ENCODE assay signal across 24 cellular contexts in the genomic region with DNA sequence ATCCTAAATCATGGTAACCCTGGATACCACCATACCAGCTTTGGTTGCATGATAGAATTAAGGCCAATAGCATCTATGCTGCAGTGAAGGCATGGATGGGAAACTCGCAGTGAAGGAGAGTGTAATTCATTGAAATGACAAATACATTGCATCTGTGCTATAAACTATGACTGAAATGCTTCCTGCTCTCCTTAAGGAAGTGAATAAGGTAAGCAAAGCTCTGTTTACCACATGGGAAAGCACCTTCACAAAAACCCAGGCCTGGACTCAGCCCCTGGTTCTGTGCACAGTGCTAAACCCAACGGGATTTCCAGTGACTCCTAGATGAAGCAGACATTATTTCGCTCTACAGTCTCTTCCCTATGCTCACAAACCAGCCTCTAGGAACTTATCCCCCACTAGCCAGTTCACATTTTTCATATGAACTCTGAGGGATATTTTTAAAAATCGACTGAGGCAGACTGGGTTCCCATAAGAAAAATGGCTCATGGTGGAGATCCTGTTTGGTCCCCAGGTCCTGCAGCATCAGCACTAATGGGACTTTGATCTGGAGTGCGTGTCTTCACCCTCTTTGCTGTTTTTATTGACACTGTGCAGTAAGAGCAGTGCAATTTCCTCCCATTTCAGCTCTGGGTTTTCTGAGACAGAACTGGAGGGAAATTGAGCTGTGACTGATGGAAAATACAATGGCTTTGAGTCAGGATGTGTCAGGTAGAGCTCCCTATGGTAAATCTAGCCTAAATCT.
DNase-seq lines count a peak whose midpoint lies in the region; ATAC-seq and TF ChIP-seq lines count a peak whose summit lies in the region.
"Had no signal": no experiment of that assay in that cellular context is flagged by ENCODE, and none has a peak within 500 bp of the region (broad histone marks: within the 10 kb centered on the region; RNA-seq: fewer than 3 reads in every experiment).

No MANE protein-coding gene starts in this region.

- H3K27ac ChIP-seq in esophagus muscularis mucosa (replicated peaks in 1 of 4) (no peak overlapping the region), neural cell (ENCODE audit: low read length) (no peak overlapping the region)
- H3K27ac ChIP-seq: BLaER1, HL-60, PC-9, SJCRH30 had no signal

- H2AFZ ChIP-seq in neural cell (ENCODE audit: low read depth, low read length) = no peak overlapping the region
- H2AFZ ChIP-seq: PC-9 had no signal

- H3K9ac ChIP-seq in neural cell (ENCODE audit: low read length) = no peak overlapping the region
- H3K9ac ChIP-seq: BLaER1 had no signal

- H4K20me1 ChIP-seq in neural cell (ENCODE audit: insufficient read depth) = no peaks in the 10 kb centered on the region
- H4K20me1 ChIP-seq: BLaER1 had no signal

- no peaks in the 10 kb centered on the region for H3K9me3 ChIP-seq in esophagus muscularis mucosa
- no peaks in the 10 kb centered on the region for H3K9me3 ChIP-seq in neural cell (ENCODE audit: low read length)
- H3K9me3 ChIP-seq: BLaER1, SJCRH30 had no signal

- H3K4me3 ChIP-seq in esophagus muscularis mucosa (no peak overlapping the region), neural cell (ENCODE audit: low read length) (no peak overlapping the region)
- H3K4me3 ChIP-seq: BLaER1, PC-9, SJCRH30 had no signal

- H3F3A ChIP-seq in neural cell (ENCODE audit: insufficient read depth, low read length, poor library complexity, severe bottlenecking) = no peaks in the 10 kb centered on the region

- H3K36me3 ChIP-seq in esophagus muscularis mucosa (no peaks in the 10 kb centered on the region), neural cell (ENCODE audit: insufficient read depth, low read length) (no peaks in the 10 kb centered on the region)
- H3K36me3 ChIP-seq: BLaER1, SJCRH30 had no signal

- H3K79me2 ChIP-seq in neural cell (replicated peaks; ENCODE audit: insufficient read depth, low read length) = no peaks in the 10 kb centered on the region

- TF ChIP-seq CTCF in esophagus muscularis mucosa (IDR thresholded peaks at IDR 0.05) (no peak), neural cell (IDR thresholded peaks at IDR 0.05; ENCODE audit: poor library complexity, severe bottlenecking) (no peak)

- no peak for ATAC-seq in GM18505 (IDR thresholded peaks at IDR 0.05; ENCODE audit: unreplicated experiment)
- ATAC-seq: Right ventricle myocardium inferior, SK-N-SH treated with all-trans-retinoic acid at 6 μM for 48 hours had no signal

- TF ChIP-seq RAD21 in neural cell (conservative IDR thresholded peaks at IDR 0.05) = no peak

- DNase-seq in NCI-H510A treated with DMSO at 0.1 percent for 48 hours (lab: John Stamatoyannopoulos, UW) (peak; percentile 29), NCI-H510A (lab: John Stamatoyannopoulos, UW) (no peak), HuH-7 (ENCODE audit: low spot score) (peak; percentile 17), esophagus muscularis mucosa (ENCODE audit: extremely low spot score) (peak; percentile 74), NCI-H1930 (lab: John Stamatoyannopoulos, UW) (no peak)
- no peak for DNase-seq in stimulated activated CD4-positive, alpha-beta T cell treated with anti-CD3 and anti-CD28 coated beads, Interleukin-4, amount 100 ng/mL, for 1 hour
- DNase-seq: CD4-positive, CD25-positive, alpha-beta regulatory T cell; DMS79 treated with DMSO at 0.1 percent for 48 hours; GF-D8; Karpas-422; NCI-H1092; NCI-H1417 treated with DMSO at 0.1 percent for 48 hours; NCI-H187 treated with DMSO at 0.1 percent for 48 hours; NCI-H2107; NCI-H2227 treated with DMSO at 0.1 percent for 48 hours; NK-92 treated with Interleukin-12 subunit alpha and Interleukin-12 subunit beta, amount 100 ng/mL, for 24 hours; PC-9; SJCRH30 had no signal

- intact Hi-C loops in esophagus muscularis mucosa (cut with DNase I) = no loop called here

- 77% methylated on average over 5 of the region's 5 CpGs for WGBS in esophagus muscularis mucosa

- H3K4me1 ChIP-seq in esophagus muscularis mucosa = no peaks in the 10 kb centered on the region
- H3K4me1 ChIP-seq: BLaER1 had no signal

- H3K4me2 ChIP-seq in neural cell (ENCODE audit: low read length) = no peak overlapping the region
- H3K4me2 ChIP-seq: BLaER1, PC-9 had no signal

- H3K27me3 ChIP-seq in esophagus muscularis mucosa = no peaks in the 10 kb centered on the region
- H3K27me3 ChIP-seq in neural cell (ENCODE audit: insufficient read depth, low read depth, low read length) = no peaks in the 10 kb centered on the region
- H3K27me3 ChIP-seq: BLaER1, SJCRH30 had no signal

- H3K9me2 ChIP-seq in neural cell (ENCODE audit: insufficient read depth, low read length) = no peaks in the 10 kb centered on the region

- TF ChIP-seq EP300 in esophagus muscularis mucosa (IDR thresholded peaks at IDR 0.05) (no peak), neural cell (conservative IDR thresholded peaks at IDR 0.05; ENCODE audit: poor library complexity, severe bottlenecking) (no peak)

- no peak for TF ChIP-seq POLR2A in esophagus muscularis mucosa (IDR thresholded peaks at IDR 0.05; ENCODE audit: low read depth)
- TF ChIP-seq POLR2A in GM18505 (IDR thresholded peaks at IDR 0.05; ENCODE audit: borderline replicate concordance, extremely low read depth, insufficient read depth, insufficient read length) = no peak

TF ChIP-seq in neural cell, 6 proteins besides CTCF, POLR2A, EP300 and RAD21:
- TF ChIP-seq TAF1 (IDR thresholded peaks at IDR 0.05; ENCODE audit: low read depth) (no peak), POLR2AphosphoS5 (IDR thresholded peaks at IDR 0.05) (peak; percentile 14), SMC3 (conservative IDR thresholded peaks at IDR 0.05; ENCODE audit: poor library complexity) (no peak), EZH2 (IDR thresholded peaks at IDR 0.05; ENCODE audit: borderline replicate concordance, insufficient read depth, low read length, poor library complexity, severe bottlenecking) (no peak), MXI1 (conservative IDR thresholded peaks at IDR 0.05; ENCODE audit: poor library complexity, severe bottlenecking) (no peak)

Comparison
In these comparisons a context has a peak if more than half of its experiments do, and no peak if none do; other contexts are left out.
1. DNase-seq: peak in NCI-H510A treated with DMSO at 0.1 percent for 48 hours (single experiment), HuH-7 (single experiment) and esophagus muscularis mucosa (single experiment); none in NCI-H510A (single experiment), NCI-H1930 (0 of 2) and stimulated activated CD4-positive, alpha-beta T cell treated with anti-CD3 and anti-CD28 coated beads, Interleukin-4, amount 100 ng/mL, for 1 hour (single experiment).